Comparison of ENCODE assay signal across 1 cellular context in the genomic region with DNA sequence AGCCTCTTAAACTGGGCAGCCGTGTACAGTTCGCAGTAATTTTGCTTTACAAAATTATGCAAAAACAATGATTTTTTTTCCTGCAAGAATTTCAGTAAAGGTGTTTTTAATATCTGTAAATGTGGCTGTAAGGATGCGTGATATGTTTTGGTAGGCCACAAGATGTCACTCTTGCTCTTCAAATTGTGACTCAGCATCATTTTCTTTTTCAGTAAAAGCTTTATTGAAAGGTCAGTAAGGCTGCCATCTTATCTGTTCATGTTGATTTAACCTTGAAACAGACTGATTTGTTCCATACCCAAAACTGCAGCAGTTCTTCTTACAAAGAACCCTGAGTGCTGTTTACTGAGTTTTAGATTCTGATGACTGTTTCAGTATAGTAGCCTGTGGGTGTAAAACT.
TF ChIP-seq lines count a peak whose summit lies in the region.

No MANE protein-coding gene starts in this region.

TF ChIP-seq in K562, 482 proteins besides CTCF, POLR2A, EP300 and RAD21 (continued from another document and continues in another):
- TF ChIP-seq, protein P1, sequence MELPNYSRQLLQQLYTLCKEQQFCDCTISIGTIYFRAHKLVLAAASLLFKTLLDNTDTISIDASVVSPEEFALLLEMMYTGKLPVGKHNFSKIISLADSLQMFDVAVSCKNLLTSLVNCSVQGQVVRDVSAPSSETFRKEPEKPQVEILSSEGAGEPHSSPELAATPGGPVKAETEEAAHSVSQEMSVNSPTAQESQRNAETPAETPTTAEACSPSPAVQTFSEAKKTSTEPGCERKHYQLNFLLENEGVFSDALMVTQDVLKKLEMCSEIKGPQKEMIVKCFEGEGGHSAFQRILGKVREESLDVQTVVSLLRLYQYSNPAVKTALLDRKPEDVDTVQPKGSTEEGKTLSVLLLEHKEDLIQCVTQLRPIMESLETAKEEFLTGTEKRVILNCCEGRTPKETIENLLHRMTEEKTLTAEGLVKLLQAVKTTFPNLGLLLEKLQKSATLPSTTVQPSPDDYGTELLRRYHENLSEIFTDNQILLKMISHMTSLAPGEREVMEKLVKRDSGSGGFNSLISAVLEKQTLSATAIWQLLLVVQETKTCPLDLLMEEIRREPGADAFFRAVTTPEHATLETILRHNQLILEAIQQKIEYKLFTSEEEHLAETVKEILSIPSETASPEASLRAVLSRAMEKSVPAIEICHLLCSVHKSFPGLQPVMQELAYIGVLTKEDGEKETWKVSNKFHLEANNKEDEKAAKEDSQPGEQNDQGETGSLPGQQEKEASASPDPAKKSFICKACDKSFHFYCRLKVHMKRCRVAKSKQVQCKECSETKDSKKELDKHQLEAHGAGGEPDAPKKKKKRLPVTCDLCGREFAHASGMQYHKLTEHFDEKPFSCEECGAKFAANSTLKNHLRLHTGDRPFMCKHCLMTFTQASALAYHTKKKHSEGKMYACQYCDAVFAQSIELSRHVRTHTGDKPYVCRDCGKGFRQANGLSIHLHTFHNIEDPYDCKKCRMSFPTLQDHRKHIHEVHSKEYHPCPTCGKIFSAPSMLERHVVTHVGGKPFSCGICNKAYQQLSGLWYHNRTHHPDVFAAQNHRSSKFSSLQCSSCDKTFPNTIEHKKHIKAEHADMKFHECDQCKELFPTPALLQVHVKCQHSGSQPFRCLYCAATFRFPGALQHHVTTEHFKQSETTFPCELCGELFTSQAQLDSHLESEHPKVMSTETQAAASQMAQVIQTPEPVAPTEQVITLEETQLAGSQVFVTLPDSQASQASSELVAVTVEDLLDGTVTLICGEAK (IDR thresholded peaks at IDR 0.05) = peak; percentile 85
- TF ChIP-seq, protein P1 (CRISPR knock-in tag; IDR thresholded peaks at IDR 0.05) = peak; percentile 78; the same call in 1 of the 2 replicates
- TF ChIP-seq C11orf30 (IDR thresholded peaks at IDR 0.05; ENCODE audit: low read depth) (peak; percentile 61), ZSCAN32 (CRISPR knock-in tag; IDR thresholded peaks at IDR 0.05) (no peak), MGA (IDR thresholded peaks at IDR 0.05) (no peak), SP1 (CRISPR knock-in tag; IDR thresholded peaks at IDR 0.05) (no peak), SETDB1 (IDR thresholded peaks at IDR 0.05; ENCODE audit: low read length) (no peak), MLX (CRISPR knock-in tag; conservative IDR thresholded peaks at IDR 0.05) (no peak)
- TF ChIP-seq, protein P2, sequence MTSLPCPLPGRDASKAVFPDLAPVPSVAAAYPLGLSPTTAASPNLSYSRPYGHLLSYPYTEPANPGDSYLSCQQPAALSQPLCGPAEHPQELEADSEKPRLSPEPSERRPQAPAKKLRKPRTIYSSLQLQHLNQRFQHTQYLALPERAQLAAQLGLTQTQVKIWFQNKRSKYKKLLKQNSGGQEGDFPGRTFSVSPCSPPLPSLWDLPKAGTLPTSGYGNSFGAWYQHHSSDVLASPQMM (CRISPR knock-in tag; IDR thresholded peaks at IDR 0.05) = no peak
- TF ChIP-seq, protein P3, sequence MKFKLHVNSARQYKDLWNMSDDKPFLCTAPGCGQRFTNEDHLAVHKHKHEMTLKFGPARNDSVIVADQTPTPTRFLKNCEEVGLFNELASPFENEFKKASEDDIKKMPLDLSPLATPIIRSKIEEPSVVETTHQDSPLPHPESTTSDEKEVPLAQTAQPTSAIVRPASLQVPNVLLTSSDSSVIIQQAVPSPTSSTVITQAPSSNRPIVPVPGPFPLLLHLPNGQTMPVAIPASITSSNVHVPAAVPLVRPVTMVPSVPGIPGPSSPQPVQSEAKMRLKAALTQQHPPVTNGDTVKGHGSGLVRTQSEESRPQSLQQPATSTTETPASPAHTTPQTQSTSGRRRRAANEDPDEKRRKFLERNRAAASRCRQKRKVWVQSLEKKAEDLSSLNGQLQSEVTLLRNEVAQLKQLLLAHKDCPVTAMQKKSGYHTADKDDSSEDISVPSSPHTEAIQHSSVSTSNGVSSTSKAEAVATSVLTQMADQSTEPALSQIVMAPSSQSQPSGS (CRISPR knock-in tag; IDR thresholded peaks at IDR 0.05) = no peak
- TF ChIP-seq, protein P4, sequence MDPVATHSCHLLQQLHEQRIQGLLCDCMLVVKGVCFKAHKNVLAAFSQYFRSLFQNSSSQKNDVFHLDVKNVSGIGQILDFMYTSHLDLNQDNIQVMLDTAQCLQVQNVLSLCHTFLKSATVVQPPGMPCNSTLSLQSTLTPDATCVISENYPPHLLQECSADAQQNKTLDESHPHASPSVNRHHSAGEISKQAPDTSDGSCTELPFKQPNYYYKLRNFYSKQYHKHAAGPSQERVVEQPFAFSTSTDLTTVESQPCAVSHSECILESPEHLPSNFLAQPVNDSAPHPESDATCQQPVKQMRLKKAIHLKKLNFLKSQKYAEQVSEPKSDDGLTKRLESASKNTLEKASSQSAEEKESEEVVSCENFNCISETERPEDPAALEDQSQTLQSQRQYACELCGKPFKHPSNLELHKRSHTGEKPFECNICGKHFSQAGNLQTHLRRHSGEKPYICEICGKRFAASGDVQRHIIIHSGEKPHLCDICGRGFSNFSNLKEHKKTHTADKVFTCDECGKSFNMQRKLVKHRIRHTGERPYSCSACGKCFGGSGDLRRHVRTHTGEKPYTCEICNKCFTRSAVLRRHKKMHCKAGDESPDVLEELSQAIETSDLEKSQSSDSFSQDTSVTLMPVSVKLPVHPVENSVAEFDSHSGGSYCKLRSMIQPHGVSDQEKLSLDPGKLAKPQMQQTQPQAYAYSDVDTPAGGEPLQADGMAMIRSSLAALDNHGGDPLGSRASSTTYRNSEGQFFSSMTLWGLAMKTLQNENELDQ (CRISPR knock-in tag; IDR thresholded peaks at IDR 0.05; ENCODE audit: borderline replicate concordance) = no peak
